Comparison of ENCODE assay signal across 30 cellular contexts in the genomic region with DNA sequence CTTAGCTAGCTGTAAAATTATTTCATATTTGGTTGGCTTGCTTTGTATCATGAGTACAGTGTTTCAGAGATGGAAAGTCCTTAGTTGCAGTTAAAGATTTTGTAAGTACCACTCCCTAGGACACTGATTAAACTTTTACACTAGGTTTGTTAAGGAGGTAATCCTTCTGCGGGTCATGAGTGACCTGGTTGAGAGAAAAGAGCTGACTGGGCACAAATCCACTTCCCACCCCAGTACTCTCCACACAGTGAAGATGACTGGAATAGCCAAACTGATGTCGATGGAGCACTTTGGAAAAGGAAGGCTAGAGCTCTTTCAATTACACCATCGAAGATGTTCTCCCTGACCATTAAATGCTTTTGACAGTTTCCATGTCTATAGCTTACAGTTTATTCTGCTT.
"Had no signal": no experiment of that assay in that cellular context is flagged by ENCODE, and none has a peak within 500 bp of the region (broad histone marks: within the 10 kb centered on the region; RNA-seq: fewer than 3 reads in every experiment).

No MANE protein-coding gene starts in this region.

- H3K9me3 ChIP-seq: ascending aorta had no signal

- DNase-seq: activated B cell treated with CpG ODN at 0.5 μM for 24 hours; activated CD4-positive, alpha-beta memory T cell treated with anti-CD3 and anti-CD28 coated beads, Interleukin-2, amount 10 ng/mL, durations not matched to agents 7 days and 5 days; activated CD4-positive, alpha-beta T cell treated with anti-CD3 and anti-CD28 coated beads for 4 hours; activated CD4-positive, alpha-beta T cell treated with anti-CD3 and anti-CD28 coated beads, Interleukin-2, amount 10 ng/mL, durations not matched to agents 24 days and 14 days; activated CD4-positive, alpha-beta T cell treated with anti-CD3 and anti-CD28 coated beads, Interleukin-2, amount 50 U/mL, for 1 hour; activated CD4-positive, alpha-beta T cell treated with anti-CD3 and anti-CD28 coated beads, Interleukin-2, amount 50 U/mL, for 48 hours; activated CD4-positive, CD25-positive, alpha-beta regulatory T cell treated with anti-CD3 and anti-CD28 coated beads, Interleukin-2, amount 50 U/mL, for 72 hours; activated CD8-positive, alpha-beta memory T cell treated with anti-CD3 and anti-CD28 coated beads for 24 hours; activated CD8-positive, alpha-beta memory T cell treated with anti-CD3 and anti-CD28 coated beads, Interleukin-2, amount 10 ng/mL, durations not matched to agents 7 days and 5 days; activated CD8-positive, alpha-beta memory T cell treated with anti-CD3 and anti-CD28 coated beads, Interleukin-2, amount 50 U/mL, for 48 hours; activated CD8-positive, alpha-beta T cell treated with anti-CD3 and anti-CD28 coated beads, Interleukin-2, amount 10 ng/mL, durations not matched to agents 7 days and 5 days; activated effector memory CD4-positive, alpha-beta T cell treated with Interleukin-2 at 50 U/mL for 16 hours; activated gamma-delta T cell; activated naive CD4-positive, alpha-beta T cell treated with anti-CD3 and anti-CD28 coated beads, Interleukin-2, amount 10 ng/mL, durations not matched to agents 7 days and 5 days; activated naive CD4-positive, alpha-beta T cell treated with Interleukin-2 at 50 U/mL for 16 hours; activated naive CD8-positive, alpha-beta T cell treated with anti-CD3 and anti-CD28 coated beads, Interleukin-2, amount 10 ng/mL, durations not matched to agents 7 days and 5 days; activated naive CD8-positive, alpha-beta T cell treated with anti-CD3 and anti-CD28 coated beads, Interleukin-2, amount 50 U/mL, for 24 hours; activated T-cell treated with anti-CD3 and anti-CD28 coated beads, Interleukin-2, amount 50 U/mL, for 24 hours; activated T-cell treated with anti-CD3 and anti-CD28 coated beads, Interleukin-2, amount 50 U/mL, for 48 hours; amygdala; anterior cingulate cortex; caudate nucleus; cerebellar nuclear complex; T-helper 2 cell; T-helper 9 cell had no signal

- H3K36me3 ChIP-seq: ascending aorta, cardiac muscle cell had no signal

- H3K27me3 ChIP-seq: ascending aorta, cardiac muscle cell had no signal

- H3K27ac ChIP-seq: cardiac muscle cell, VCaP had no signal

- FAIRE-seq: bronchial epithelial cell, TTC549 had no signal

- H3K4me3 ChIP-seq: ascending aorta, cardiac muscle cell had no signal

- ATAC-seq: activated CD8-positive, alpha-beta memory T cell treated with anti-CD3 and anti-CD28 coated beads, Interleukin-2, amount 10 ng/mL, durations not matched to agents 7 days and 5 days; activated CD8-positive, alpha-beta T cell treated with anti-CD3 and anti-CD28 coated beads, Interleukin-2, amount 10 ng/mL, durations not matched to agents 7 days and 5 days; activated naive CD8-positive, alpha-beta T cell treated with anti-CD3 and anti-CD28 coated beads, Interleukin-2, amount 50 U/mL, for 24 hours had no signal
